ENCODE assay signal across 34 cellular contexts in the genomic region with DNA sequence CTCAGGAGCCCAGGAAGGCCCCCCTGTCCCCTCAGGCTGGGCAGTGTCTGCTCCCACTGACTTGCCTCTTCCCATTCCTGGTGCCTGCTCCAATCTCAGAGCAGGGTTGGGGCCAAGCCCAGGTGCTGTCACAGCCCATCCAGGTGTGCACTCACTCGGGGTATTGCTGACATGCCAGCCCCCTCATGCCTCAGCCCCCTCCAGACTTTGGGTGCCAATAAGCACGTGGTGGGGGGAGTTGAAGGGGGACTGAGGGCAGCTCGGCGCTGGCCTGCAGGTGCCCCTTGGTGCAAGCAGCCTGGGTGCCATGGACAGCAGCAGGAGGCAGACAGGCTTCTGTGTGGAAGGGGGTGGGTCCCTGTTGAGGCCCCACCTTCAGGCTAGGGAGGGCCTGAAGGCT. TPM values are rescaled to one million over a fixed set of nuclear protein-coding genes. Genes with fewer than 3 reads are reported as not detected.
"Had no signal": no experiment of that assay in that cellular context is flagged by ENCODE, and none has a peak within 500 bp of the region (broad histone marks: within the 10 kb centered on the region; RNA-seq: fewer than 3 reads in every experiment).

No MANE protein-coding gene starts in this region.

- H3K4me3 Mint-ChIP-seq: activated CD4-positive, alpha-beta memory T cell treated with anti-CD3 and anti-CD28 coated beads, Interleukin-2, amount 10 ng/mL, durations not matched to agents 7 days and 5 days; activated CD4-positive, alpha-beta T cell treated with anti-CD3 and anti-CD28 coated beads for 36 hours; activated CD4-positive, alpha-beta T cell treated with anti-CD3 and anti-CD28 coated beads, Interleukin-2, amount 10 ng/mL, durations not matched to agents 7 days and 5 days; activated naive CD4-positive, alpha-beta T cell treated with anti-CD3 and anti-CD28 coated beads, Interleukin-2, amount 10 ng/mL, durations not matched to agents 7 days and 5 days; activated naive CD8-positive, alpha-beta T cell treated with anti-CD3 and anti-CD28 coated beads, Interleukin-2, amount 10 ng/mL, durations not matched to agents 7 days and 5 days; activated T-cell treated with anti-CD3 and anti-CD28 coated beads, Interleukin-2, amount 50 U/mL, for 24 hours; activated T-cell treated with anti-CD3 and anti-CD28 coated beads, Interleukin-2, amount 50 U/mL, for 72 hours; brain had no signal

- H3K27ac ChIP-seq: ascending aorta, breast epithelium, cardiac muscle cell, colonic mucosa, epithelial cell of prostate, esophagus squamous epithelium had no signal

- H3K27me3 Mint-ChIP-seq: activated CD4-positive, alpha-beta memory T cell treated with anti-CD3 and anti-CD28 coated beads, Interleukin-2, amount 10 ng/mL, durations not matched to agents 7 days and 5 days; activated CD4-positive, alpha-beta T cell treated with anti-CD3 and anti-CD28 coated beads, Interleukin-2, amount 10 ng/mL, durations not matched to agents 7 days and 5 days; activated naive CD4-positive, alpha-beta T cell treated with anti-CD3 and anti-CD28 coated beads, Interleukin-2, amount 10 ng/mL, durations not matched to agents 7 days and 5 days; activated T-cell treated with anti-CD3 and anti-CD28 coated beads, Interleukin-2, amount 50 U/mL, for 24 hours; brain had no signal

- FAIRE-seq: endometrium, endothelial cell of umbilical vein, frontal cortex had no signal

- H3K27me3 ChIP-seq: ascending aorta, breast epithelium, cardiac muscle cell, colonic mucosa, esophagus squamous epithelium had no signal

- H3K4me1 Mint-ChIP-seq: activated CD4-positive, alpha-beta memory T cell treated with anti-CD3 and anti-CD28 coated beads, Interleukin-2, amount 10 ng/mL, durations not matched to agents 7 days and 5 days; activated CD4-positive, alpha-beta T cell treated with anti-CD3 and anti-CD28 coated beads for 36 hours; activated CD4-positive, alpha-beta T cell treated with anti-CD3 and anti-CD28 coated beads, Interleukin-2, amount 10 ng/mL, durations not matched to agents 7 days and 5 days; activated naive CD4-positive, alpha-beta T cell treated with anti-CD3 and anti-CD28 coated beads, Interleukin-2, amount 10 ng/mL, durations not matched to agents 7 days and 5 days; activated naive CD8-positive, alpha-beta T cell treated with anti-CD3 and anti-CD28 coated beads, Interleukin-2, amount 10 ng/mL, durations not matched to agents 7 days and 5 days had no signal

- ATAC-seq: activated CD4-positive, alpha-beta T cell treated with anti-CD3 and anti-CD28 coated beads for 36 hours; activated naive CD4-positive, alpha-beta T cell treated with anti-CD3 and anti-CD28 coated beads, Interleukin-2, amount 50 U/mL, for 72 hours; activated T-cell treated with anti-CD3 and anti-CD28 coated beads, Interleukin-2, amount 50 U/mL, for 72 hours had no signal

- H3K4me1 ChIP-seq: ascending aorta, breast epithelium, colonic mucosa had no signal

- H3K4me3 ChIP-seq: ascending aorta, breast epithelium, cardiac muscle cell, colonic mucosa, esophagus squamous epithelium had no signal

- H3K27ac Mint-ChIP-seq: activated CD4-positive, alpha-beta memory T cell treated with anti-CD3 and anti-CD28 coated beads, Interleukin-2, amount 10 ng/mL, durations not matched to agents 7 days and 5 days; activated CD4-positive, alpha-beta T cell treated with anti-CD3 and anti-CD28 coated beads for 36 hours; activated CD4-positive, alpha-beta T cell treated with anti-CD3 and anti-CD28 coated beads, Interleukin-2, amount 10 ng/mL, durations not matched to agents 7 days and 5 days; activated naive CD4-positive, alpha-beta T cell treated with anti-CD3 and anti-CD28 coated beads, Interleukin-2, amount 10 ng/mL, durations not matched to agents 7 days and 5 days; activated naive CD4-positive, alpha-beta T cell treated with anti-CD3 and anti-CD28 coated beads, Interleukin-2, amount 50 U/mL, for 72 hours; activated naive CD8-positive, alpha-beta T cell treated with anti-CD3 and anti-CD28 coated beads, Interleukin-2, amount 10 ng/mL, durations not matched to agents 7 days and 5 days; activated T-cell treated with anti-CD3 and anti-CD28 coated beads, Interleukin-2, amount 50 U/mL, for 24 hours; activated T-cell treated with anti-CD3 and anti-CD28 coated beads, Interleukin-2, amount 50 U/mL, for 72 hours; brain had no signal

- H3K36me3 Mint-ChIP-seq: activated naive CD4-positive, alpha-beta T cell treated with anti-CD3 and anti-CD28 coated beads, Interleukin-2, amount 10 ng/mL, durations not matched to agents 7 days and 5 days; activated naive CD4-positive, alpha-beta T cell treated with anti-CD3 and anti-CD28 coated beads, Interleukin-2, amount 50 U/mL, for 72 hours; activated naive CD8-positive, alpha-beta T cell treated with anti-CD3 and anti-CD28 coated beads, Interleukin-2, amount 10 ng/mL, durations not matched to agents 7 days and 5 days; brain had no signal

- DNase-seq: activated CD4-positive, alpha-beta memory T cell treated with anti-CD3 and anti-CD28 coated beads, Interleukin-2, amount 10 ng/mL, durations not matched to agents 7 days and 5 days; activated CD4-positive, alpha-beta T cell treated with anti-CD3 and anti-CD28 coated beads for 36 hours; activated CD4-positive, alpha-beta T cell treated with anti-CD3 and anti-CD28 coated beads, Interleukin-2, amount 10 ng/mL, durations not matched to agents 7 days and 5 days; activated CD4-positive, alpha-beta T cell treated with anti-CD3 and anti-CD28 coated beads, Interleukin-2, amount 50 U/mL, for 4 hours; activated CD4-positive, CD25-positive, alpha-beta regulatory T cell; activated CD4-positive, CD25-positive, alpha-beta regulatory T cell treated with anti-CD3 and anti-CD28 coated beads, Interleukin-2, amount 50 U/mL, for 72 hours; activated CD8-positive, alpha-beta memory T cell treated with anti-CD3 and anti-CD28 coated beads, Interleukin-2, amount 50 U/mL, for 48 hours; activated gamma-delta T cell; activated naive CD4-positive, alpha-beta T cell; activated naive CD4-positive, alpha-beta T cell treated with anti-CD3 and anti-CD28 coated beads, Interleukin-2, amount 10 ng/mL, durations not matched to agents 7 days and 5 days; activated naive CD8-positive, alpha-beta T cell treated with anti-CD3 and anti-CD28 coated beads, Interleukin-2, amount 10 ng/mL, durations not matched to agents 7 days and 5 days; activated T-cell treated with anti-CD3 and anti-CD28 coated beads for 4 hours; activated T-cell treated with anti-CD3 and anti-CD28 coated beads, Interleukin-2, amount 50 U/mL, for 24 hours; activated T-cell treated with anti-CD3 and anti-CD28 coated beads, Interleukin-2, amount 50 U/mL, for 72 hours; central memory CD4-positive, alpha-beta T cell; cerebellar nuclear complex; colonic mucosa; effector CD8-positive, alpha-beta T cell; esophagus squamous epithelium; T-helper 2 cell had no signal

- H3K9me3 ChIP-seq: ascending aorta, breast epithelium, colonic mucosa, esophagus squamous epithelium had no signal

- H3K36me3 ChIP-seq: ascending aorta, breast epithelium, cardiac muscle cell, colonic mucosa, esophagus squamous epithelium had no signal

- H3K9me3 Mint-ChIP-seq: activated CD4-positive, alpha-beta memory T cell treated with anti-CD3 and anti-CD28 coated beads, Interleukin-2, amount 10 ng/mL, durations not matched to agents 7 days and 5 days; activated CD4-positive, alpha-beta T cell treated with anti-CD3 and anti-CD28 coated beads, Interleukin-2, amount 10 ng/mL, durations not matched to agents 7 days and 5 days; activated naive CD4-positive, alpha-beta T cell treated with anti-CD3 and anti-CD28 coated beads, Interleukin-2, amount 10 ng/mL, durations not matched to agents 7 days and 5 days; activated naive CD4-positive, alpha-beta T cell treated with anti-CD3 and anti-CD28 coated beads, Interleukin-2, amount 50 U/mL, for 72 hours; activated naive CD8-positive, alpha-beta T cell treated with anti-CD3 and anti-CD28 coated beads, Interleukin-2, amount 10 ng/mL, durations not matched to agents 7 days and 5 days; activated T-cell treated with anti-CD3 and anti-CD28 coated beads, Interleukin-2, amount 50 U/mL, for 24 hours; activated T-cell treated with anti-CD3 and anti-CD28 coated beads, Interleukin-2, amount 50 U/mL, for 72 hours had no signal

RNA-seq across cellular contexts. Expression of a gene that starts 28.4 kb away (rescaled TPM):
- total RNA-seq: activated CD4-positive, alpha-beta memory T cell treated with anti-CD3 and anti-CD28 coated beads, Interleukin-2, amount 10 ng/mL, durations not matched to agents 7 days and 5 days; activated CD4-positive, alpha-beta T cell treated with anti-CD3 and anti-CD28 coated beads for 36 hours; activated CD4-positive, alpha-beta T cell treated with anti-CD3 and anti-CD28 coated beads, Interleukin-2, amount 10 ng/mL, durations not matched to agents 7 days and 5 days; activated naive CD4-positive, alpha-beta T cell treated with anti-CD3 and anti-CD28 coated beads, Interleukin-2, amount 50 U/mL, for 72 hours; activated naive CD8-positive, alpha-beta T cell treated with anti-CD3 and anti-CD28 coated beads, Interleukin-2, amount 10 ng/mL, durations not matched to agents 7 days and 5 days; activated T-cell treated with anti-CD3 and anti-CD28 coated beads, Interleukin-2, amount 50 U/mL, for 72 hours; ascending aorta; breast epithelium; cardiac muscle cell; colonic mucosa; dermis microvascular lymphatic vessel endothelial cell; endothelial cell of umbilical vein; esophagus squamous epithelium; fibroblast of lung; fibroblast of villous mesenchyme; frontal cortex; T-helper 1 cell treated with Interleukin-12 subunit alpha and Interleukin-12 subunit beta and Interleukin-4 antibody, amounts not matched to agents 30 ng/mL and 1 ng/mL, for 36 hours had no signal
- polyA plus RNA-seq: cardiac muscle cell, endothelial cell of umbilical vein, esophagus, fibroblast of lung had no signal
